ENCODE assay signal across 23 cellular contexts in genomic region chr4:181613210-181613609, GRCh38.
DNase-seq lines count a peak whose midpoint lies in the region; TF ChIP-seq lines count a peak whose summit lies in the region.
"Had no signal": no experiment of that assay in that cellular context is flagged by ENCODE, and none has a peak within 500 bp of the region (broad histone marks: within the 10 kb centered on the region; RNA-seq: fewer than 3 reads in every experiment).

No MANE protein-coding gene starts in this region.

- no peaks in the 10 kb centered on the region for H4K20me1 ChIP-seq in neural progenitor cell (ENCODE audit: low read depth)

- no peak overlapping the region for H3K27ac ChIP-seq in endodermal cell (ENCODE audit: low read depth, low read length)
- H3K27ac ChIP-seq in neural progenitor cell = no peak overlapping the region
- H3K27ac ChIP-seq: GM23248, HL-60, KMS-11 had no signal

- H3F3A ChIP-seq in neural progenitor cell (ENCODE audit: low read depth) = no peaks in the 10 kb centered on the region

- H3K9me3 Mint-ChIP-seq in endodermal cell (no peaks in the 10 kb centered on the region), neural progenitor cell (no peaks in the 10 kb centered on the region)
- H3K9me3 Mint-ChIP-seq: HFFc6 had no signal

- no peaks in the 10 kb centered on the region for H3K79me2 ChIP-seq in neural progenitor cell (ENCODE audit: low read depth)

- no peaks in the 10 kb centered on the region for H3K36me3 ChIP-seq in endodermal cell (ENCODE audit: control insufficient read depth, insufficient read depth, low read length)
- no peaks in the 10 kb centered on the region for H3K36me3 ChIP-seq in neural progenitor cell
- H3K36me3 ChIP-seq in MG63 = no peaks in the 10 kb centered on the region
- H3K36me3 ChIP-seq: BE2C had no signal

- peaks cover 4% of the 10 kb centered on the region for H3K27me3 Mint-ChIP-seq in endodermal cell (ENCODE audit: insufficient read depth)
- no peaks in the 10 kb centered on the region for H3K27me3 Mint-ChIP-seq in neural progenitor cell (ENCODE audit: insufficient read depth, low read depth)
- H3K27me3 Mint-ChIP-seq: CD4-positive, CD25-positive, alpha-beta regulatory T cell; CD8-positive, alpha-beta memory T cell had no signal

- H3K36me3 Mint-ChIP-seq in endodermal cell (ENCODE audit: low read depth) = no peaks in the 10 kb centered on the region
- H3K36me3 Mint-ChIP-seq in neural progenitor cell = no peaks in the 10 kb centered on the region
- H3K36me3 Mint-ChIP-seq: CD4-positive, CD25-positive, alpha-beta regulatory T cell; CD8-positive, alpha-beta memory T cell had no signal

- H3K4me1 ChIP-seq in endodermal cell (ENCODE audit: control insufficient read depth, insufficient read depth, low read length) (peaks cover 1% of the 10 kb centered on the region), neural progenitor cell (peaks cover under 1% of the 10 kb centered on the region)
- H3K4me1 ChIP-seq: BE2C, Caco-2 had no signal

- 84 to 86% methylated on average over 2 to 6 of the region's 6 CpGs for WGBS in endodermal cell (ENCODE audit: insufficient coverage in 1 of 2, insufficient read length in 1 of 2), 2 experiments

- DNase-seq in AG10803 (ENCODE audit: low read depth) (peak; percentile 59), NCI-H69 (lab: John Stamatoyannopoulos, UW) (peak; percentile 11), endodermal cell (peak; percentile 58), neural progenitor cell (ENCODE audit: low spot score) (no peak), NCI-H526 (lab: John Stamatoyannopoulos, UW) (no peak), globus pallidus (ENCODE audit: low spot score) (no peak), MG63 (no peak), COLO829 (ENCODE audit: low spot score) (no peak)
- DNase-seq: 8988T; BE2C; C1 segment of cervical spinal cord; Caco-2; CD4-positive, CD25-positive, alpha-beta regulatory T cell; CD8-positive, alpha-beta memory T cell; DMS153; DND-41; EL; GM23248; H7; HFFc6 had no signal

- H3K4me3 Mint-ChIP-seq in endodermal cell (no peak overlapping the region), neural progenitor cell (no peak overlapping the region)
- H3K4me3 Mint-ChIP-seq: CD4-positive, CD25-positive, alpha-beta regulatory T cell; CD8-positive, alpha-beta memory T cell; HFFc6 had no signal

- H3K4me1 Mint-ChIP-seq in endodermal cell (peaks cover 35% of the 10 kb centered on the region), neural progenitor cell (peaks cover 30% of the 10 kb centered on the region)
- H3K4me1 Mint-ChIP-seq: CD4-positive, CD25-positive, alpha-beta regulatory T cell; CD8-positive, alpha-beta memory T cell had no signal

- H3K4me3 ChIP-seq in AG10803 (ENCODE audit: low read length) (no peak overlapping the region), endodermal cell (ENCODE audit: low read length) (no peak overlapping the region), neural progenitor cell (no peak overlapping the region), MG63 (no peak overlapping the region)
- H3K4me3 ChIP-seq: GM12878, GM23248 had no signal

- H3K27ac Mint-ChIP-seq in endodermal cell (no peak overlapping the region), neural progenitor cell (no peak overlapping the region)
- H3K27ac Mint-ChIP-seq: CD4-positive, CD25-positive, alpha-beta regulatory T cell; CD8-positive, alpha-beta memory T cell; HFFc6 had no signal

- H3K9me3 ChIP-seq in endodermal cell (ENCODE audit: control insufficient read depth, low read length) = no peaks in the 10 kb centered on the region
- no peaks in the 10 kb centered on the region for H3K9me3 ChIP-seq in neural progenitor cell (ENCODE audit: low read depth)
- no peaks in the 10 kb centered on the region for H3K9me3 ChIP-seq in MG63
- H3K9me3 ChIP-seq: BE2C, Caco-2 had no signal

- no peak for TF ChIP-seq CTCF in AG10803 (conservative IDR thresholded peaks at IDR 0.05; ENCODE audit: low read length)
- no peak for TF ChIP-seq CTCF in endodermal cell (conservative IDR thresholded peaks at IDR 0.05)
- no peak for TF ChIP-seq CTCF in neural progenitor cell (IDR thresholded peaks at IDR 0.05)

- peak overlapping the region; percentile 1 for H2AFZ ChIP-seq in neural progenitor cell (replicated peaks)
- H2AFZ ChIP-seq: GM23248 had no signal

- no peak overlapping the region for H3K4me2 ChIP-seq in neural progenitor cell
- H3K4me2 ChIP-seq: KMS-11 had no signal

- H3K27me3 ChIP-seq in endodermal cell (ENCODE audit: control insufficient read depth, insufficient read depth, low read length, poor library complexity, severe bottlenecking) = no peaks in the 10 kb centered on the region
- H3K27me3 ChIP-seq in neural progenitor cell = no peaks in the 10 kb centered on the region
- H3K27me3 ChIP-seq in MG63 = no peaks in the 10 kb centered on the region
- H3K27me3 ChIP-seq: BE2C had no signal

- no peak overlapping the region for H3K9ac ChIP-seq in endodermal cell (ENCODE audit: extremely low read depth, low read length, poor library complexity, severe bottlenecking)
- no peak overlapping the region for H3K9ac ChIP-seq in neural progenitor cell
- H3K9ac ChIP-seq: GM23248, KMS-11 had no signal

Comparison
In these comparisons a context has a peak if more than half of its experiments do, and no peak if none do; other contexts are left out.
1. DNase-seq: peak in AG10803 (single experiment), NCI-H69 (single experiment) and endodermal cell (single experiment); none in neural progenitor cell (single experiment), NCI-H526 (0 of 2), globus pallidus (single experiment), MG63 (single experiment) and COLO829 (single experiment).